Comparison of ENCODE assay signal across 13 cellular contexts in genomic region chr19:5354403-5354802, GRCh38. TPM values are rescaled to one million over a fixed set of nuclear protein-coding genes. Genes with fewer than 3 reads are reported as not detected.
DNase-seq lines count a peak whose midpoint lies in the region; ATAC-seq, FAIRE-seq and TF ChIP-seq lines count a peak whose summit lies in the region.
"Had no signal": no experiment of that assay in that cellular context is flagged by ENCODE, and none has a peak within 500 bp of the region (broad histone marks: within the 10 kb centered on the region; RNA-seq: fewer than 3 reads in every experiment).

No MANE protein-coding gene starts in this region.

- H3K4me3 Mint-ChIP-seq in stimulated activated memory B cell treated with anti-CD40 and anti-IgM and Interleukin-4, amounts not matched to agents 10 μg/mL and 1 μg/mL and 100 μg/mL, for 72 hours = no peak overlapping the region

- H3K9me3 ChIP-seq in GM23248 (ENCODE audit: low read depth) (no peaks in the 10 kb centered on the region), kidney (ENCODE audit: control insufficient read depth in 1 of 2, low read length in 2 of 2) (no peaks in the 10 kb centered on the region)
- H3K9me3 ChIP-seq: colonic mucosa, ovary had no signal

- peaks cover 22% of the 10 kb centered on the region; the same call in 1 of the 2 replicates for H3K27me3 ChIP-seq in GM23248 (replicated peaks; ENCODE audit: insufficient read depth)
- H3K27me3 ChIP-seq: colonic mucosa, ovary had no signal

- H3K9ac ChIP-seq in GM23248 (no peak overlapping the region), kidney (ENCODE audit: low read length in 2 of 2) (no peak overlapping the region)
- H3K9ac ChIP-seq: KMS-11 had no signal

- peaks cover 5% of the 10 kb centered on the region for H3K9me3 Mint-ChIP-seq in stimulated activated memory B cell treated with anti-CD40 and anti-IgM and Interleukin-4, amounts not matched to agents 10 μg/mL and 1 μg/mL and 100 μg/mL, for 72 hours

- H3K36me3 ChIP-seq in GM23248 (ENCODE audit: low read depth) (no peaks in the 10 kb centered on the region), kidney (ENCODE audit: control insufficient read depth in 1 of 2, insufficient read depth in 2 of 2, low read length in 2 of 2) (no peaks in the 10 kb centered on the region)
- H3K36me3 ChIP-seq: colonic mucosa, ovary had no signal

- H3K4me1 Mint-ChIP-seq in stimulated activated memory B cell treated with anti-CD40 and anti-IgM and Interleukin-4, amounts not matched to agents 10 μg/mL and 1 μg/mL and 100 μg/mL, for 72 hours = no peaks in the 10 kb centered on the region

- no peak overlapping the region for H3K4me2 ChIP-seq in GM23248 (ENCODE audit: unreplicated experiment)
- H3K4me2 ChIP-seq: KMS-11 had no signal

- no peak overlapping the region for H3K4me3 ChIP-seq in GM23248
- no peak overlapping the region for H3K4me3 ChIP-seq in WI38 (ENCODE audit: low read depth, low read length)
- H3K4me3 ChIP-seq in kidney (ENCODE audit: low read length in 2 of 2) = no peak overlapping the region
- H3K4me3 ChIP-seq: colonic mucosa, ovary had no signal

- ATAC-seq in HG03432 (IDR thresholded peaks at IDR 0.05; ENCODE audit: unreplicated experiment) (no peak), HG03342 (IDR thresholded peaks at IDR 0.05; ENCODE audit: unreplicated experiment) (no peak), HG03139 (IDR thresholded peaks at IDR 0.05; ENCODE audit: unreplicated experiment) (no peak)
- ATAC-seq in stimulated activated memory B cell treated with anti-CD40 and anti-IgM and Interleukin-4, amounts not matched to agents 10 μg/mL and 1 μg/mL and 100 μg/mL, for 72 hours = no peak

- H2AFZ ChIP-seq in GM23248 = no peak overlapping the region

- H3F3A ChIP-seq in GM23248 (ENCODE audit: insufficient read depth) = no peaks in the 10 kb centered on the region

- 91 to 92% methylated on average over 4 of the region's 4 CpGs for WGBS in GM23248 (ENCODE audit: low coverage in 1 of 2, low lambda C conversion rate in 2 of 2, missing lambda C conversion rate in 2 of 2), 2 experiments

- H3K79me2 ChIP-seq in GM23248 (ENCODE audit: insufficient read depth) = no peaks in the 10 kb centered on the region

- no peaks in the 10 kb centered on the region for H3K36me3 Mint-ChIP-seq in stimulated activated memory B cell treated with anti-CD40 and anti-IgM and Interleukin-4, amounts not matched to agents 10 μg/mL and 1 μg/mL and 100 μg/mL, for 72 hours

- no peak overlapping the region for H3K27ac ChIP-seq in GM23248
- H3K27ac ChIP-seq in kidney (ENCODE audit: low read depth in 2 of 2, low read length in 2 of 2) = no peak overlapping the region
- H3K27ac ChIP-seq: colonic mucosa, KMS-11, ovary had no signal

- DNase-seq in D341Med (ENCODE audit: low spot score) (peak; percentile 58), GM23248 (peak; percentile 33), kidney (peak; percentile 48)
- DNase-seq: activated CD8-positive, alpha-beta memory T cell treated with anti-CD3 and anti-CD28 coated beads, Interleukin-2, amount 50 U/mL, for 48 hours; colonic mucosa; ovary; SHP77 had no signal

- intact Hi-C loops in kidney (cut with DNase I) = no loop called here

- TF ChIP-seq CTCF in WI38 (IDR thresholded peaks at IDR 0.05; ENCODE audit: low read depth, low read length) = peak; percentile 11; the same call in 1 of the 2 replicates
- TF ChIP-seq CTCF in kidney (IDR thresholded peaks at IDR 0.05; ENCODE audit: borderline replicate concordance, extremely low read depth, insufficient read depth) = no peak

- in situ Hi-C loops in GM23248 (cut with MboI) = no loop called here

- no peaks in the 10 kb centered on the region for H4K20me1 ChIP-seq in GM23248 (ENCODE audit: insufficient read depth)

- H3K27ac Mint-ChIP-seq in stimulated activated memory B cell treated with anti-CD40 and anti-IgM and Interleukin-4, amounts not matched to agents 10 μg/mL and 1 μg/mL and 100 μg/mL, for 72 hours = no peak overlapping the region

- peaks cover 92% of the 10 kb centered on the region for H3K27me3 Mint-ChIP-seq in stimulated activated memory B cell treated with anti-CD40 and anti-IgM and Interleukin-4, amounts not matched to agents 10 μg/mL and 1 μg/mL and 100 μg/mL, for 72 hours

- H3K4me1 ChIP-seq in GM23248 (ENCODE audit: insufficient read depth) (no peaks in the 10 kb centered on the region), kidney (ENCODE audit: control insufficient read depth in 1 of 2, insufficient read depth in 1 of 2, low read depth in 1 of 2, low read length in 2 of 2) (no peaks in the 10 kb centered on the region)
- H3K4me1 ChIP-seq: colonic mucosa had no signal

- FAIRE-seq in kidney (lab: Jason Lieb, UNC) = no peak

- H3K9me2 ChIP-seq in GM23248 (ENCODE audit: insufficient read depth) = no peaks in the 10 kb centered on the region

RNA-seq across cellular contexts. Expression of gene PTPRS, which starts 13.8 kb away (rescaled TPM):
- total RNA-seq in GM23248 (2014; rRNA removed; shearing (Covaris generic)) = 196 and 215 TPM in 2 replicates
- polyA plus RNA-seq in GM23248 (2016; fragmentation: Nextera tagmentation; extraction: Ambion mirVana) (20.2 and 21.7 TPM in 2 replicates), kidney (ENCODE audit: insufficient read depth, low read depth, low replicate concordance) (7.2 TPM)
- total RNA-seq in kidney = 103 TPM
